Comparison of ENCODE assay signal across 8 cellular contexts in genomic region chr10:30591249-30591670, GRCh38. TPM values are rescaled to one million over a fixed set of nuclear protein-coding genes. Genes with fewer than 3 reads are reported as not detected.
A peak's percentile ranks its signal among the peaks of the same experiment; 100 is the strongest.
DNase-seq lines count a peak whose midpoint lies in the region; ATAC-seq and TF ChIP-seq lines count a peak whose summit lies in the region.

No MANE protein-coding gene starts in this region.

- DNase-seq in AG08395 (ENCODE audit: low spot score), result peak; percentile 55
- peak; percentile 64 for DNase-seq in GM12865 (ENCODE audit: low read depth)
- DNase-seq in NCI-H460 (ENCODE audit: extremely low read depth, low read depth), result peak; percentile 43
- DNase-seq in activated CD4-positive, alpha-beta memory T cell treated with anti-CD3 and anti-CD28 coated beads for 36 hours, result peak; percentile 44
- DNase-seq in epithelial cell of proximal tubule (ENCODE audit: low read depth), result no peak
- DNase-seq in naive B cell, result peak; percentile 42

- H3K4me3 Mint-ChIP-seq in activated CD4-positive, alpha-beta memory T cell treated with anti-CD3 and anti-CD28 coated beads for 36 hours, result no peak overlapping the region
- no peak overlapping the region for H3K4me3 Mint-ChIP-seq in naive B cell

- ATAC-seq in naive B cell (ENCODE audit: low read depth in 2 of 2) (peak in 1 of 2 donors; percentile 20), GM21381 (IDR thresholded peaks at IDR 0.05; ENCODE audit: unreplicated experiment) (no peak), HG02840 (IDR thresholded peaks at IDR 0.05; ENCODE audit: low FRiP score, unreplicated experiment) (no peak)

- POLR2A ChIA-PET in activated CD4-positive, alpha-beta memory T cell treated with anti-CD3 and anti-CD28 coated beads for 36 hours (lab: Charles Lee), result interaction anchor here (1.0 kb wide), 1 partner anchor 199 kb away, joined by 3 read pairs; no protein-coding TSS in a partner anchor

- no peaks in the 10 kb centered on the region for H3K4me1 Mint-ChIP-seq in activated CD4-positive, alpha-beta memory T cell treated with anti-CD3 and anti-CD28 coated beads for 36 hours (ENCODE audit: low read depth)
- peaks cover 9 to 16% (median 12%) of the 10 kb centered on the region in 3 donors for H3K4me1 Mint-ChIP-seq in naive B cell

- intact Hi-C loops in activated CD4-positive, alpha-beta memory T cell treated with anti-CD3 and anti-CD28 coated beads for 36 hours (cut with micrococcal nuclease), result loop anchor here (1.0 kb wide), 2 partner anchors 57 to 199 kb away; no protein-coding TSS in a partner anchor

- no peaks in the 10 kb centered on the region for H3K36me3 Mint-ChIP-seq in activated CD4-positive, alpha-beta memory T cell treated with anti-CD3 and anti-CD28 coated beads for 36 hours
- H3K36me3 Mint-ChIP-seq in naive B cell, result no peaks in the 10 kb centered on the region

- TF ChIP-seq CTCF in GM12865 (IDR thresholded peaks at IDR 0.05; ENCODE audit: insufficient read depth, low read depth, low read length, missing control alignments) (peak; percentile 62), epithelial cell of proximal tubule (conservative IDR thresholded peaks at IDR 0.05; ENCODE audit: low read depth, low read length) (peak; percentile 85)

- peaks cover 5% of the 10 kb centered on the region for H3K27me3 Mint-ChIP-seq in activated CD4-positive, alpha-beta memory T cell treated with anti-CD3 and anti-CD28 coated beads for 36 hours
- peaks cover 0 to 25% (median 14%) of the 10 kb centered on the region in 3 donors for H3K27me3 Mint-ChIP-seq in naive B cell

- H3K9me3 Mint-ChIP-seq in activated CD4-positive, alpha-beta memory T cell treated with anti-CD3 and anti-CD28 coated beads for 36 hours, result no peaks in the 10 kb centered on the region
- H3K9me3 Mint-ChIP-seq in naive B cell, result no peaks in the 10 kb centered on the region

- CTCF ChIA-PET in activated CD4-positive, alpha-beta memory T cell treated with anti-CD3 and anti-CD28 coated beads for 36 hours (lab: Charles Lee), result interaction anchor here (0.6 to 4.9 kb wide), 58 partner anchors 9 to 593 kb away, joined by 3 to 99 read pairs (median 5); partner anchors contain the start of genes MAP3K8 and MTPAP

- no peak overlapping the region for H3K4me3 ChIP-seq in GM12865 (ENCODE audit: low read depth, low read length)
- H3K4me3 ChIP-seq in epithelial cell of proximal tubule (ENCODE audit: low read depth, low read length), result no peak overlapping the region

- H3K27ac Mint-ChIP-seq in activated CD4-positive, alpha-beta memory T cell treated with anti-CD3 and anti-CD28 coated beads for 36 hours, result no peak overlapping the region
- H3K27ac Mint-ChIP-seq in naive B cell, result peak overlapping the region in 2 of 6 donors; percentile 5 to 69

RNA-seq across cellular contexts. Expression of gene LYZL2, which starts 38.3 kb away (rescaled TPM):
- not detected in 2 replicates for total RNA-seq in NCI-H460 (2014; rRNA removed; shearing (Covaris generic))
- polyA plus RNA-seq in NCI-H460 (2014; cell fraction: nucleus; rRNA removed), result not detected in 2 replicates
- total RNA-seq in activated CD4-positive, alpha-beta memory T cell treated with anti-CD3 and anti-CD28 coated beads for 36 hours, result not detected
- not detected in 2 replicates for total RNA-seq in epithelial cell of proximal tubule
- not detected for polyA plus RNA-seq in naive B cell (ENCODE audit: low read depth in 6 of 6)
